8 cellular contexts compared by ENCODE assay signal in genomic region chr2:111431262-111431661, GRCh38.
DNase-seq lines count a peak whose midpoint lies in the region; ATAC-seq and TF ChIP-seq lines count a peak whose summit lies in the region.
"Not testable (repeated sequence)": the region's sequence is repeated elsewhere in the genome, so short reads cannot be mapped to it uniquely, and the experiment has no call there.

No MANE protein-coding gene starts in this region.

- TF ChIP-seq CTCF in neutrophil (IDR thresholded peaks at IDR 0.05), result not testable (repeated sequence)

- intact Hi-C loops in left cardiac atrium (cut with DNase I), result not testable (repeated sequence)

- H3K9me3 ChIP-seq in T-helper 17 cell (ENCODE audit: control insufficient read depth, low read length, poor library complexity, severe bottlenecking); neutrophil: not testable (repeated sequence)

- H3K4me1 Mint-ChIP-seq in T-helper 17 cell, result not testable (repeated sequence)

- not testable (repeated sequence) for H3K36me3 ChIP-seq in neutrophil

- not testable (repeated sequence) for H3K27me3 ChIP-seq in neutrophil

- H3K27ac Mint-ChIP-seq in T-helper 17 cell, result not testable (repeated sequence)

- ATAC-seq in GM18502 (IDR thresholded peaks at IDR 0.05; ENCODE audit: poor library complexity, unreplicated experiment), result peak; percentile 64
- ATAC-seq in GM19324 (IDR thresholded peaks at IDR 0.05; ENCODE audit: low FRiP score, unreplicated experiment), result peak; percentile 42
- ATAC-seq in GM21576 (IDR thresholded peaks at IDR 0.05; ENCODE audit: unreplicated experiment), result peak; percentile 50
- ATAC-seq in HG02798 (IDR thresholded peaks at IDR 0.05; ENCODE audit: poor library complexity, unreplicated experiment), result peak; percentile 51
- ATAC-seq in HG03196 (IDR thresholded peaks at IDR 0.05; ENCODE audit: unreplicated experiment), result peak; percentile 48
- peak; percentile 48 for ATAC-seq in T-helper 17 cell
- peak; percentile 21 to 40 for ATAC-seq in left cardiac atrium

- not testable (repeated sequence) for H3K4me3 Mint-ChIP-seq in T-helper 17 cell

- H3K4me3 ChIP-seq in neutrophil (ENCODE audit: low read depth in 1 of 2, low read length in 1 of 2), result not testable (repeated sequence)

- not testable (repeated sequence) for H3K27me3 Mint-ChIP-seq in T-helper 17 cell

- peaks cover 17% of the 10 kb centered on the region in 2 experiments for H3K4me1 ChIP-seq in neutrophil (ENCODE audit: control insufficient read depth in 1 of 2, insufficient read depth in 1 of 2, low read depth in 1 of 2, low read length in 1 of 2)

- peak overlapping the region; percentile 57 for H3K27ac ChIP-seq in neutrophil

- not testable (repeated sequence) for DNase-seq in T-helper 17 cell, left cardiac atrium

- H3K36me3 Mint-ChIP-seq in T-helper 17 cell (ENCODE audit: low read depth), result not testable (repeated sequence)
